ENCODE assay signal across 12 cellular contexts in the genomic region with DNA sequence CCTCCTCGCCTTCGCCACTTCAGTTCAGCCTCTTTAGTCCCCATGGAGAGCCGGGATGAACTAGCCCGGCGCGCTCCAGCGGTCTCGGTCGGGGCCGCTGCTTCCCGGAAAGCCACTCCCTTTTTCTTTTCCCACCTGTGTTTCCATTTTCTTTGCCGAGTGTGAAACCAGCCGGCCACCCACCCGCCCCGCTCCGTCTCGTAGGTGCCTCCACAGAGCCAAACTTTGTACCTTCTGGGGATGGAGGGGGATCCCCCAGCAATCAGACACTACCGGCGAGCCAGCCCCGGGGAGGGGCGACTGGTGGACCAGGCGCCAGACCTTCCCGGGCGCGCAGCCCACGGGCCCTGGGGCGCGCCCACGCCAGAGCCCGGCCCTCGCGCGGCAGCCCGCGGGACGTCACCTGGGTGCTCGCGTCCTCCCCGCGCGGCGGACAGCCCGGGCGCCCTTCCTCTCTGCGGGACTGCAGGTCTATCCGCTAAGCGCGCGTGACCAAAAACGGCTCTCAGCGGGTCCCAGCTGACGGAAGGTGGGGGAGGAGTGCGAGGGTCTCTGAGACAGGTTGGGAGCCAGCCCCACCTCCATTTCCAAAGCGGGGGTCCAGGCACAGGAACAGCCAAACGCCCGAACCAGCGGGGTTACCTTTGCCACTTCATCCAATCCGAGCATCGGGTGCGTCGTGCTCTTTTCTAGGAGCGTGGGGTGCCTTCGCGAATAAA.
A peak's percentile ranks its signal among the peaks of the same experiment; 100 is the strongest.
DNase-seq lines count a peak whose midpoint lies in the region; TF ChIP-seq lines count a peak whose summit lies in the region.
"Had no signal": no experiment of that assay in that cellular context is flagged by ENCODE, and none has a peak within 500 bp of the region (broad histone marks: within the 10 kb centered on the region; RNA-seq: fewer than 3 reads in every experiment).

A gene with protein sequence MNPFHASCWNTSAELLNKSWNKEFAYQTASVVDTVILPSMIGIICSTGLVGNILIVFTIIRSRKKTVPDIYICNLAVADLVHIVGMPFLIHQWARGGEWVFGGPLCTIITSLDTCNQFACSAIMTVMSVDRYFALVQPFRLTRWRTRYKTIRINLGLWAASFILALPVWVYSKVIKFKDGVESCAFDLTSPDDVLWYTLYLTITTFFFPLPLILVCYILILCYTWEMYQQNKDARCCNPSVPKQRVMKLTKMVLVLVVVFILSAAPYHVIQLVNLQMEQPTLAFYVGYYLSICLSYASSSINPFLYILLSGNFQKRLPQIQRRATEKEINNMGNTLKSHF (minus strand): TSS at position 691 of the 719 bp plus-strand sequence. CDS start 38,076 bp downstream, outside the sequence.

- H3K4me3 ChIP-seq in adipocyte (ENCODE audit: low read length) (peak within 1 kb of the TSS; percentile 67), iPS-15b (ENCODE audit: low read depth, low read length) (peak within 1 kb of the TSS; percentile 70), retinal pigment epithelial cell (ENCODE audit: low read length) (peak within 1 kb of the TSS; percentile 55)

- DNase-seq in adipocyte (ENCODE audit: low read depth), result peak; percentile 19
- DNase-seq in retinal pigment epithelial cell (ENCODE audit: low read depth), result no peak
- no peak for DNase-seq in RPMI8226
- no peak for DNase-seq in 8988T
- DNase-seq in NCI-H2171 (lab: John Stamatoyannopoulos, UW), result no peak
- no peak for DNase-seq in SIG-M5 treated with dmso at 0.1 percent for 504 hours (lab: John Stamatoyannopoulos, UW; ENCODE audit: unreplicated experiment)
- DNase-seq: activated CD4-positive, alpha-beta T cell treated with anti-CD3 and anti-CD28 coated beads, Interleukin-2, amount 50 U/mL, for 1 hour; HCEC 1CT; naive thymus-derived CD8-positive, alpha-beta T cell; SHP77 had no signal

- TF ChIP-seq CTCF in retinal pigment epithelial cell (conservative IDR thresholded peaks at IDR 0.05; ENCODE audit: low read depth, low read length), result no peak

- H3K9ac ChIP-seq in ES-I3 (ENCODE audit: low read depth, low read length) (peak within 1 kb of the TSS; percentile 67), adipocyte (ENCODE audit: low read length) (no peak within 1 kb of the TSS), iPS-15b (ENCODE audit: low read depth, low read length) (no peak within 1 kb of the TSS)

- H3K4me1 ChIP-seq in ES-I3 (ENCODE audit: insufficient read depth, low read length) (0 out of 2 replicates have a peak, but pooled peaks cover 6% of the 10 kb centered on the region), adipocyte (ENCODE audit: control insufficient read depth, insufficient read depth, low read length) (peaks cover 7% of the 10 kb centered on the region), iPS-15b (ENCODE audit: control insufficient read depth, insufficient read depth, low read length) (no peaks in the 10 kb centered on the region)

- H3K27me3 ChIP-seq in adipocyte (replicated peaks; ENCODE audit: control insufficient read depth, insufficient read depth, low read length), result peaks cover 38% of the 10 kb centered on the region
- peaks cover 44% of the 10 kb centered on the region for H3K27me3 ChIP-seq in iPS-15b (ENCODE audit: control insufficient read depth, insufficient read depth, low read length)

- H3K9me3 ChIP-seq in ES-I3 (ENCODE audit: control insufficient read depth, insufficient read depth, low read length) (no peaks in the 10 kb centered on the region), adipocyte (ENCODE audit: control insufficient read depth, low read length) (no peaks in the 10 kb centered on the region), iPS-15b (ENCODE audit: control insufficient read depth, insufficient read depth, low read length) (no peaks in the 10 kb centered on the region)

- H3K36me3 ChIP-seq in ES-I3 (ENCODE audit: insufficient read depth, low read length) (no peaks in the 10 kb centered on the region), adipocyte (ENCODE audit: control insufficient read depth, insufficient read depth, low read length, severe bottlenecking) (no peaks in the 10 kb centered on the region), iPS-15b (ENCODE audit: control insufficient read depth, insufficient read depth, low read length) (no peaks in the 10 kb centered on the region)
